ENCODE assay signal across 26 cellular contexts in the genomic region with DNA sequence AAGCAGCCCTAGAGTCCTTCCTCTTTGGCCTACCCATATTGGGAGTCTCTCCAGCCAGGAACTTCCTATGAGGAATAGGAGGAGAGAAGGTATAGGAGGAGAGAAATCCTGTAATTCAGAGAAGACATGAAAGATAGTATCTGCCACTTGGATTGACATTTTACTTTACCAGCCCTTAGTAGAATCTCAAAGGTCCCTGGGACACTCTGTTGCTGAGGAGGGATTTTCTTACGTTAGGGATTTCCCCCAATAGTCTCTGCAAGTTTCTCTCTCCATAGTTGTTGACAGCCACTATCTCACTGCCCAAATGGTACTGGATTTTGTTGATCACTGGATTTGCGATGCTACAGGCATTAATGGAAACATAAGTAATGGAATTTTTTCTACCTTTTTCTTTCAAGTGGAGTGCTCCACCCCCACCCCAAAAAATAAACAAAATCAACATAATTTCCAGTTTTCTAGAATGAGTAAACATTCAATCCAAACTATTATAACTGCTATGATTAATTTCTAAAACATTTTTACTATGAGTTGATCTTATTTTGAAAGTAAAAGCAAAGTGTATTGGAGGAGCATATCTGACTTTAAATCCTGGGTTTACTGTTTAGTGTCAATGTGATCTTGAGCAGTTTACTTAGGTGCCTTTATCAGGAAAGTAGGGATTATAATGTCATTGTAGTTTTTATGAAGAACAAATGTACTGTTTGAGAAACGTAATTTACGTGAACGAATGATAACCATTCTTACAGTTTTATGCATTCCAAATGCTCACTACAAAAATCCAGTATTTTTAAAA.
"Had no signal": no experiment of that assay in that cellular context is flagged by ENCODE, and none has a peak within 500 bp of the region (broad histone marks: within the 10 kb centered on the region; RNA-seq: fewer than 3 reads in every experiment).

No MANE protein-coding gene starts in this region.

- H3K4me1 ChIP-seq: ascending aorta, pancreas, psoas muscle, right atrium auricular region, testis, uterus had no signal

- H3K27me3 Mint-ChIP-seq: activated CD8-positive, alpha-beta T cell treated with anti-CD3 and anti-CD28 coated beads for 36 hours; dendritic cell treated with granulocyte-macrophage colony-stimulating factor and Interleukin-4, amounts not matched to agents 40 ng/mL and 50 ng/mL, for 4 days had no signal

- ATAC-seq: activated CD4-positive, CD25-positive, alpha-beta regulatory T cell treated with anti-CD3 and anti-CD28 coated beads, Interleukin-2, amount 50 U/mL, for 24 hours; activated CD8-positive, alpha-beta memory T cell treated with anti-CD3 and anti-CD28 coated beads, Interleukin-2, amount 10 ng/mL, durations not matched to agents 7 days and 5 days; activated CD8-positive, alpha-beta T cell treated with anti-CD3 and anti-CD28 coated beads for 36 hours; left ventricle myocardium superior; pancreas; psoas muscle had no signal

- H3K27me3 ChIP-seq: ascending aorta, brain microvascular endothelial cell, pancreas, right atrium auricular region, testis, uterus had no signal

- H3K36me3 ChIP-seq: ascending aorta, brain microvascular endothelial cell, pancreas, right atrium auricular region, uterus had no signal

- H3K4me3 ChIP-seq: ascending aorta, pancreas, psoas muscle, right atrium auricular region, testis, uterus had no signal

- DNase-seq: activated CD4-positive, alpha-beta T cell treated with anti-CD3 and anti-CD28 coated beads, Interleukin-2, amount 10 ng/mL, durations not matched to agents 7 days and 5 days; activated CD8-positive, alpha-beta memory T cell treated with anti-CD3 and anti-CD28 coated beads, Interleukin-2, amount 10 ng/mL, durations not matched to agents 7 days and 5 days; activated CD8-positive, alpha-beta T cell treated with anti-CD3 and anti-CD28 coated beads for 36 hours; activated gamma-delta T cell; activated naive CD4-positive, alpha-beta T cell treated with anti-CD3 and anti-CD28 coated beads, Interleukin-2, amount 50 U/mL, for 16 hours; brain microvascular endothelial cell; caudate nucleus; effector CD4-positive, alpha-beta T cell; foreskin melanocyte; hypothalamus; left ventricle myocardium superior; mammary epithelial cell; nephron progenitor cell; pancreas; psoas muscle; stimulated activated CD4-positive, alpha-beta T cell treated with anti-CD3 and anti-CD28 coated beads, Interleukin-4, amount 100 ng/mL, for 4 hours; T1000; testis; trophoblast cell; uterus had no signal

- H3K4me3 Mint-ChIP-seq: activated CD4-positive, alpha-beta T cell treated with anti-CD3 and anti-CD28 coated beads, Interleukin-2, amount 10 ng/mL, durations not matched to agents 7 days and 5 days; activated CD8-positive, alpha-beta memory T cell treated with anti-CD3 and anti-CD28 coated beads, Interleukin-2, amount 10 ng/mL, durations not matched to agents 7 days and 5 days; activated CD8-positive, alpha-beta T cell treated with anti-CD3 and anti-CD28 coated beads for 36 hours; activated T-helper 1 cell treated with anti-CD3 and anti-CD28 coated beads, Interleukin-12 subunit alpha, Interleukin-12 subunit beta, Interleukin-2, Interleukin-4 antibody, amounts not matched to agents 30 ng/mL and 10 ng/mL and 1 ng/mL, durations not matched to agents 14 hours and 24 hours and 36 hours; dendritic cell treated with granulocyte-macrophage colony-stimulating factor and Interleukin-4, amounts not matched to agents 40 ng/mL and 50 ng/mL, for 4 days; nephron progenitor cell; T-helper 1 cell treated with Interleukin-12 subunit alpha and Interleukin-12 subunit beta and Interleukin-4 antibody, amounts not matched to agents 30 μg/mL and 1 μg/mL, for 36 hours had no signal

- H3K9me3 Mint-ChIP-seq: activated CD8-positive, alpha-beta T cell treated with anti-CD3 and anti-CD28 coated beads for 36 hours; nephron progenitor cell had no signal

- H3K27ac Mint-ChIP-seq: activated CD4-positive, alpha-beta T cell treated with anti-CD3 and anti-CD28 coated beads, Interleukin-2, amount 10 ng/mL, durations not matched to agents 7 days and 5 days; activated CD8-positive, alpha-beta memory T cell treated with anti-CD3 and anti-CD28 coated beads, Interleukin-2, amount 10 ng/mL, durations not matched to agents 7 days and 5 days; activated CD8-positive, alpha-beta T cell treated with anti-CD3 and anti-CD28 coated beads for 36 hours; activated T-helper 1 cell treated with anti-CD3 and anti-CD28 coated beads, Interleukin-12 subunit alpha, Interleukin-12 subunit beta, Interleukin-2, Interleukin-4 antibody, amounts not matched to agents 30 ng/mL and 10 ng/mL and 1 ng/mL, durations not matched to agents 14 hours and 24 hours and 36 hours; dendritic cell treated with granulocyte-macrophage colony-stimulating factor and Interleukin-4, amounts not matched to agents 40 ng/mL and 50 ng/mL, for 4 days; nephron progenitor cell; T-helper 1 cell treated with Interleukin-12 subunit alpha and Interleukin-12 subunit beta and Interleukin-4 antibody, amounts not matched to agents 30 μg/mL and 1 μg/mL, for 36 hours had no signal

- H3K9me3 ChIP-seq: ascending aorta, pancreas, psoas muscle, right atrium auricular region, testis, uterus had no signal
